ENCODE assay signal across 13 cellular contexts in the genomic region with DNA sequence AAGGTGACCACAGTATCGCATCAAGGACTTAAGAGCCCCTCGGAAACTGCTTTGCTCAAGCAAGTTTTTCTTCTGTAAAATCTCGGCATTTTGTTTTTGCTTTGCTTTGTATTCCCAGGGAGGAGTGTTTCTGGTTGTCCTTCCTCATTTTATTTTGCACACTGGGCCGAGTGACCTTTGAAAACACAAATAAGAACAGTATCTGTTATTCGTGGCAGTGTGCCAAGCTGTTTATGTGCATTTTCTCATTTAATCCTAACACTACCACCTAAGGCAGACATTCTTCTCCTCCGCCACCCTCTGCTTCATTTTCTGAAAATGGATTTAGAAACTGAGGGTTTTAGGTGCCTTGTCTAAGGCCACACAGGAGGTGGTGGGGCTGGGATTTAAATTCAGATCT.
DNase-seq lines count a peak whose midpoint lies in the region; ATAC-seq, FAIRE-seq and TF ChIP-seq lines count a peak whose summit lies in the region.
"Had no signal": no experiment of that assay in that cellular context is flagged by ENCODE, and none has a peak within 500 bp of the region (broad histone marks: within the 10 kb centered on the region; RNA-seq: fewer than 3 reads in every experiment).

No MANE protein-coding gene starts in this region.

- H3K27me3 ChIP-seq in GM23338 (ENCODE audit: insufficient read depth) (no peaks in the 10 kb centered on the region), endothelial cell of umbilical vein (ENCODE audit: control insufficient read depth in 2 of 2, insufficient read depth in 2 of 2, low read length in 2 of 2) (no peaks in the 10 kb centered on the region)
- H3K27me3 ChIP-seq: BE2C had no signal

- H3K9me3 ChIP-seq in endothelial cell of umbilical vein (replicated peaks; ENCODE audit: control insufficient read depth, insufficient read depth, low read length): no peaks in the 10 kb centered on the region
- H3K9me3 ChIP-seq: BE2C, SK-N-SH had no signal

- TF ChIP-seq POLR2A in endothelial cell of umbilical vein (IDR thresholded peaks at IDR 0.05; ENCODE audit: low read depth, low read length): no peak

- no peak for DNase-seq in GM23338 (ENCODE audit: low spot score)
- peak; percentile 1 for DNase-seq in LNCaP clone FGC (ENCODE audit: low read depth)
- DNase-seq in endothelial cell of umbilical vein (ENCODE audit: low read depth, low spot score): peak; percentile 53
- no peak for DNase-seq in sciatic nerve (ENCODE audit: low spot score)
- DNase-seq in stimulated activated effector memory CD8-positive, alpha-beta T cell treated with anti-CD3 and anti-CD28 coated beads, Interleukin-12 subunit alpha, Interleukin-12 subunit beta, amount 100 ng/mL, for 72 hours (ENCODE audit: low spot score in 2 of 2): no peak
- DNase-seq in activated CD4-positive, alpha-beta T cell treated with anti-CD3 and anti-CD28 coated beads for 4 hours: no peak
- no peak for DNase-seq in ecto neural progenitor cell (ENCODE audit: low spot score)
- DNase-seq: DMS 273 treated with DMSO at 0.1 percent for 48 hours, NCI-H1048, NCI-H69, PC-9, SK-N-SH had no signal

- H3K36me3 Mint-ChIP-seq in GM23338 (ENCODE audit: low read depth): peaks cover 12% of the 10 kb centered on the region
- peaks cover 6% of the 10 kb centered on the region for H3K36me3 Mint-ChIP-seq in stimulated activated effector memory CD8-positive, alpha-beta T cell treated with anti-CD3 and anti-CD28 coated beads, Interleukin-12 subunit alpha, Interleukin-12 subunit beta, amount 100 ng/mL, for 72 hours

- no peaks in the 10 kb centered on the region for H3K79me2 ChIP-seq in GM23338 (replicated peaks; ENCODE audit: insufficient read depth)
- H3K79me2 ChIP-seq in endothelial cell of umbilical vein (ENCODE audit: control insufficient read depth, insufficient read depth, low read length): no peaks in the 10 kb centered on the region

- H3K27me3 Mint-ChIP-seq in GM23338 (ENCODE audit: insufficient read depth, low read depth, poor library complexity): peaks cover 25% of the 10 kb centered on the region

- no peak overlapping the region for H3K9ac ChIP-seq in endothelial cell of umbilical vein (replicated peaks; ENCODE audit: extremely low read depth, insufficient read depth, low read length)
- H3K9ac ChIP-seq: SK-N-SH had no signal

- POLR2A ChIA-PET in endothelial cell of umbilical vein (lab: Charles Lee): no interaction called here

- H3K27ac ChIP-seq in GM23338 (ENCODE audit: low read depth) (peak overlapping the region; percentile 85; the same call in 1 of the 2 replicates), endothelial cell of umbilical vein (ENCODE audit: insufficient read depth, low read depth, low read length) (no peak overlapping the region)
- H3K27ac ChIP-seq: PC-9 had no signal

- BruUV-seq in endothelial cell of umbilical vein (replicated peaks; lab: Mats Ljungman, UMichigan): no TSS peak

- no peak overlapping the region; the same call in 1 of the 2 replicates for H3K27ac Mint-ChIP-seq in GM23338
- no peak overlapping the region for H3K27ac Mint-ChIP-seq in stimulated activated effector memory CD8-positive, alpha-beta T cell treated with anti-CD3 and anti-CD28 coated beads, Interleukin-12 subunit alpha, Interleukin-12 subunit beta, amount 100 ng/mL, for 72 hours

- H3K4me1 Mint-ChIP-seq in GM23338: peaks cover 65% of the 10 kb centered on the region
- H3K4me1 Mint-ChIP-seq in stimulated activated effector memory CD8-positive, alpha-beta T cell treated with anti-CD3 and anti-CD28 coated beads, Interleukin-12 subunit alpha, Interleukin-12 subunit beta, amount 100 ng/mL, for 72 hours: peaks cover 20% of the 10 kb centered on the region

- CTCF ChIA-PET in endothelial cell of umbilical vein (lab: Charles Lee): interaction anchor here (1.1 kb wide), 1 partner anchor 9 kb away, joined by 3 read pairs; no protein-coding TSS in a partner anchor

- H3F3A ChIP-seq in GM23338 (replicated peaks; ENCODE audit: low read depth): peaks cover 8% of the 10 kb centered on the region; the same call in 1 of the 2 replicates

- dilution Hi-C loops in endothelial cell of umbilical vein (cut with MboI; ENCODE audit: extremely low pct_ligation_motif_present, low sequenced_read_pairs): no loop called here

- no peak for ATAC-seq in GM23338
- ATAC-seq in sciatic nerve: peak; percentile 10
- no peak for ATAC-seq in stimulated activated effector memory CD8-positive, alpha-beta T cell treated with anti-CD3 and anti-CD28 coated beads, Interleukin-12 subunit alpha, Interleukin-12 subunit beta, amount 100 ng/mL, for 72 hours

- H3K9me2 ChIP-seq in GM23338 (ENCODE audit: insufficient read depth): peaks cover 3% of the 10 kb centered on the region; the same call in 1 of the 2 replicates
- H3K9me2 ChIP-seq: SK-N-SH had no signal

- H3K4me1 ChIP-seq in GM23338 (ENCODE audit: insufficient read depth) (peaks cover 58% of the 10 kb centered on the region), endothelial cell of umbilical vein (ENCODE audit: control insufficient read depth, extremely low read depth, insufficient read depth, low read length) (peaks cover 3% of the 10 kb centered on the region)

- H2AFZ ChIP-seq in GM23338 (no peak overlapping the region), endothelial cell of umbilical vein (ENCODE audit: low read depth, low read length) (no peak overlapping the region)
- H2AFZ ChIP-seq: PC-9 had no signal

- no peak overlapping the region for H3K4me3 Mint-ChIP-seq in GM23338
- no peak overlapping the region for H3K4me3 Mint-ChIP-seq in stimulated activated effector memory CD8-positive, alpha-beta T cell treated with anti-CD3 and anti-CD28 coated beads, Interleukin-12 subunit alpha, Interleukin-12 subunit beta, amount 100 ng/mL, for 72 hours

- peaks cover 8% of the 10 kb centered on the region for H4K20me1 ChIP-seq in GM23338 (replicated peaks; ENCODE audit: insufficient read depth)
- no peaks in the 10 kb centered on the region for H4K20me1 ChIP-seq in endothelial cell of umbilical vein (replicated peaks; ENCODE audit: control insufficient read depth, extremely low read depth, insufficient read depth, low read length)

- TF ChIP-seq CTCF in GM23338 (conservative IDR thresholded peaks at IDR 0.05; ENCODE audit: low read depth in 2 of 2): no peak
- no peak for TF ChIP-seq CTCF in LNCaP clone FGC (IDR thresholded peaks at IDR 0.05; ENCODE audit: control insufficient read depth, extremely low read depth, insufficient read depth)
- no peak for TF ChIP-seq CTCF in endothelial cell of umbilical vein (IDR thresholded peaks at IDR 0.05; ENCODE audit: extremely low read depth in 1 of 2, insufficient read depth in 1 of 2, low read depth in 1 of 2, low read length in 2 of 2)

- no peaks in the 10 kb centered on the region for H3K9me1 ChIP-seq in endothelial cell of umbilical vein (replicated peaks; ENCODE audit: control insufficient read depth, extremely low read depth, insufficient read depth, low read length)

- peak; percentile 47 for FAIRE-seq in endothelial cell of umbilical vein (lab: Jason Lieb, UNC)

- intact Hi-C loops in endothelial cell of umbilical vein (cut with micrococcal nuclease): no loop called here
- intact Hi-C loops in sciatic nerve (cut with DNase I): no loop called here

- H3K4me2 ChIP-seq in GM23338: peak overlapping the region; percentile 34; the same call in 1 of the 2 replicates
- no peak overlapping the region for H3K4me2 ChIP-seq in endothelial cell of umbilical vein (ENCODE audit: insufficient read depth, low read length)
- H3K4me2 ChIP-seq: PC-9, SK-N-SH had no signal

- H3K36me3 ChIP-seq in GM23338 (ENCODE audit: insufficient read depth): no peaks in the 10 kb centered on the region
- H3K36me3 ChIP-seq in endothelial cell of umbilical vein (ENCODE audit: control insufficient read depth in 2 of 2, extremely low read depth in 1 of 2, insufficient read depth in 2 of 2, low read length in 2 of 2): peaks cover 3 to 6% of the 10 kb centered on the region in 2 experiments

- H3K4me3 ChIP-seq in GM23338 (no peak overlapping the region), LNCaP clone FGC (ENCODE audit: low read depth, low read length) (no peak overlapping the region), endothelial cell of umbilical vein (replicated peaks in 1 of 3; ENCODE audit: insufficient read depth in 1 of 3, low read depth in 1 of 3, low read length in 3 of 3) (no peak overlapping the region)
- H3K4me3 ChIP-seq: PC-9 had no signal

- no peaks in the 10 kb centered on the region for H3K9me3 Mint-ChIP-seq in GM23338
- no peaks in the 10 kb centered on the region for H3K9me3 Mint-ChIP-seq in stimulated activated effector memory CD8-positive, alpha-beta T cell treated with anti-CD3 and anti-CD28 coated beads, Interleukin-12 subunit alpha, Interleukin-12 subunit beta, amount 100 ng/mL, for 72 hours

TF ChIP-seq in endothelial cell of umbilical vein, 7 proteins besides CTCF, POLR2A, EP300 and RAD21:
- TF ChIP-seq POLR2AphosphoS5 (IDR thresholded peaks at IDR 0.05; ENCODE audit: insufficient read depth, low read depth, low read length) (no peak), MYC (IDR thresholded peaks at IDR 0.05; ENCODE audit: low read depth, low read length) (no peak), JUN (IDR thresholded peaks at IDR 0.05; ENCODE audit: borderline replicate concordance, insufficient read depth, insufficient read length, low read depth) (no peak), GATA2 (IDR thresholded peaks at IDR 0.05; ENCODE audit: insufficient read depth, insufficient read length, low read depth, low read length) (no peak), EZH2 (IDR thresholded peaks at IDR 0.05; ENCODE audit: borderline replicate concordance, low read depth, low read length, severe bottlenecking) (no peak), FOS (IDR thresholded peaks at IDR 0.05; ENCODE audit: borderline replicate concordance, insufficient read depth, low read length) (no peak)
- TF ChIP-seq, protein P1, sequence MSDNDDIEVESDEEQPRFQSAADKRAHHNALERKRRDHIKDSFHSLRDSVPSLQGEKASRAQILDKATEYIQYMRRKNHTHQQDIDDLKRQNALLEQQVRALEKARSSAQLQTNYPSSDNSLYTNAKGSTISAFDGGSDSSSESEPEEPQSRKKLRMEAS (IDR thresholded peaks at IDR 0.05; ENCODE audit: insufficient read depth, insufficient read length): no peak

Comparison
In these comparisons a context has a peak if more than half of its experiments do, and no peak if none do; other contexts are left out.
1. DNase-seq: peak in LNCaP clone FGC (single experiment) and endothelial cell of umbilical vein (single experiment); none in GM23338 (single experiment), sciatic nerve (single experiment), stimulated activated effector memory CD8-positive, alpha-beta T cell treated with anti-CD3 and anti-CD28 coated beads, Interleukin-12 subunit alpha, Interleukin-12 subunit beta, amount 100 ng/mL, for 72 hours (0 of 2), activated CD4-positive, alpha-beta T cell treated with anti-CD3 and anti-CD28 coated beads for 4 hours (0 of 2) and ecto neural progenitor cell (single experiment).